ENCODE assay signal across 19 cellular contexts in genomic region chr1:55560246-55560645, GRCh38.
"Had no signal": no experiment of that assay in that cellular context is flagged by ENCODE, and none has a peak within 500 bp of the region (broad histone marks: within the 10 kb centered on the region; RNA-seq: fewer than 3 reads in every experiment).

No MANE protein-coding gene starts in this region.

- DNase-seq: activated CD4-positive, alpha-beta T cell treated with anti-CD3 and anti-CD28 coated beads, Interleukin-2, amount 50 U/mL, for 48 hours; activated CD8-positive, alpha-beta memory T cell treated with anti-CD3 and anti-CD28 coated beads, Interleukin-2, amount 10 ng/mL, durations not matched to agents 7 days and 5 days; activated naive CD4-positive, alpha-beta T cell treated with anti-CD3 and anti-CD28 coated beads for 36 hours; activated naive CD8-positive, alpha-beta T cell treated with anti-CD3 and anti-CD28 coated beads, Interleukin-2, amount 50 U/mL, for 24 hours; activated T-cell treated with anti-CD3 and anti-CD28 coated beads, Interleukin-2, amount 50 U/mL, for 1 hour; hypothalamus; left ventricle myocardium superior; natural killer cell; stimulated activated CD4-positive, alpha-beta T cell treated with anti-CD3 and anti-CD28 coated beads, Interleukin-4, amount 100 ng/mL, for 4 hours; stimulated activated CD8-positive, alpha-beta memory T cell treated with anti-CD3 and anti-CD28 coated beads, Interleukin-4, amount 100 ng/mL, for 48 hours; stimulated activated naive CD4-positive, alpha-beta T cell treated with Interleukin-2 at 50 U/mL for 16 hours; substantia nigra; transverse colon had no signal

- ATAC-seq: activated CD8-positive, alpha-beta memory T cell treated with anti-CD3 and anti-CD28 coated beads, Interleukin-2, amount 10 ng/mL, durations not matched to agents 7 days and 5 days; activated naive CD8-positive, alpha-beta T cell treated with anti-CD3 and anti-CD28 coated beads, Interleukin-2, amount 50 U/mL, for 24 hours; left ventricle myocardium superior; natural killer cell had no signal

- H3K27me3 ChIP-seq: ascending aorta, breast epithelium, right atrium auricular region, transverse colon had no signal

- H3K27ac ChIP-seq: ascending aorta, epithelial cell of prostate, right atrium auricular region, transverse colon, VCaP had no signal

- H3K4me3 ChIP-seq: ascending aorta, breast epithelium, right atrium auricular region, skin epidermis, transverse colon had no signal

- H3K9me3 ChIP-seq: ascending aorta, breast epithelium, right atrium auricular region, transverse colon had no signal

- H3K4me1 ChIP-seq: breast epithelium, transverse colon had no signal

- H3K36me3 ChIP-seq: ascending aorta, breast epithelium, right atrium auricular region, transverse colon had no signal
